Comparison of ENCODE assay signal across 8 cellular contexts in genomic region chr11:65558002-65558784, GRCh38. TPM values are rescaled to one million over a fixed set of nuclear protein-coding genes. Genes with fewer than 3 reads are reported as not detected.
DNase-seq lines count a peak whose midpoint lies in the region; ATAC-seq, FAIRE-seq and TF ChIP-seq lines count a peak whose summit lies in the region.

LTBP3 (minus strand) TSS chr11:65558359; CDS start chr11:65557959, 400 bp downstream.

- in situ Hi-C loops in astrocyte of the spinal cord (cut with HindIII; ENCODE audit: low sequenced_read_pairs), result no loop called here

- peak within 1 kb of the TSS; percentile 48 to 74 (median 62) for H3K4me3 ChIP-seq in Peyer's patch
- peak within 1 kb of the TSS; percentile 72 for H3K4me3 ChIP-seq in astrocyte of the spinal cord (ENCODE audit: low read depth, low read length)
- peak within 1 kb of the TSS; percentile 26 to 59 (median 51) for H3K4me3 ChIP-seq in pancreas

- H3K27ac ChIP-seq in C4-2B (peak within 1 kb of the TSS; percentile 68), Peyer's patch (peak within 1 kb of the TSS; percentile 87 to 90 (median 88)), pancreas (peak within 1 kb of the TSS; percentile 86 to 95 (median 94))

- intact Hi-C loops in left ventricle myocardium superior (cut with micrococcal nuclease) (no loop called here), pancreas (cut with DNase I) (no loop called here)

- DNase-seq in HCEC 1CT (peak; percentile 70), Peyer's patch (peak; percentile 58 to 78 (median 75)), astrocyte of the spinal cord (ENCODE audit: low read depth, low spot score) (peak; percentile 90), left ventricle myocardium superior (peak; percentile 92), pancreas (peak; percentile 82 to 94 (median 90))

- no peaks in the 10 kb centered on the region for H3K27me3 ChIP-seq in Peyer's patch
- no peaks in the 10 kb centered on the region for H3K27me3 ChIP-seq in pancreas

- ATAC-seq in left ventricle myocardium superior, result peak; percentile 86
- ATAC-seq in pancreas, result peak; percentile 83 to 90 (median 86)
- no peak for ATAC-seq in GM21737 (IDR thresholded peaks at IDR 0.05; ENCODE audit: unreplicated experiment)
- no peak for ATAC-seq in GM21528 (IDR thresholded peaks at IDR 0.05; ENCODE audit: low FRiP score, unreplicated experiment)

- H3K4me1 ChIP-seq in Peyer's patch (peaks cover 5 to 66% (median 12%) of the 10 kb centered on the region in 4 donors), pancreas (peaks cover 8 to 32% (median 12%) of the 10 kb centered on the region in 3 donors)

- TF ChIP-seq POLR2A in Peyer's patch (IDR thresholded peaks at IDR 0.05), result no peak

- TF ChIP-seq CTCF in C4-2B (conservative IDR thresholded peaks at IDR 0.05) (no peak), Peyer's patch (IDR thresholded peaks at IDR 0.05) (peak in 1 of 6 experiments; percentile 15), astrocyte of the spinal cord (IDR thresholded peaks at IDR 0.05; ENCODE audit: low read depth, low read length) (no peak), pancreas (IDR thresholded peaks at IDR 0.05) (no peak)

- H3K9me3 ChIP-seq in Peyer's patch (no peaks in the 10 kb centered on the region), pancreas (no peaks in the 10 kb centered on the region)

- 0 to 1% methylated on average over 38 to 77 of the region's 77 CpGs for WGBS in pancreas, 2 donors

- FAIRE-seq in pancreas (lab: Jason Lieb, UNC), result no peak

- H3K36me3 ChIP-seq in Peyer's patch, result no peaks in the 10 kb centered on the region
- no peaks in the 10 kb centered on the region for H3K36me3 ChIP-seq in pancreas

RNA-seq across cellular contexts. Expression of gene LTBP3, which starts in this region (rescaled TPM):
- total RNA-seq in Peyer's patch, result 100 to 1,000 TPM in 1 of 4 donors, 10 to 100 TPM in 3; 42.0 to 150 (median 88.3) TPM
- 77.5 TPM for total RNA-seq in left ventricle myocardium superior
- total RNA-seq in pancreas, result 100 to 1,000 TPM in 1 of 6 donors, 10 to 100 TPM in 5; 44.7 to 119 (median 63.4) TPM
- 100 to 1,000 TPM; 118 to 151 TPM for polyA plus RNA-seq in pancreas

Comparison
In these comparisons a context has a peak if more than half of its experiments do, and no peak if none do; other contexts are left out.
1. ATAC-seq: peak in left ventricle myocardium superior (single experiment) and pancreas (4 of 4); none in GM21737 (single experiment) and GM21528 (single experiment).
2. Peak in every context shown above with its lines, with median percentiles within 50 percentile points of each other: H3K27ac ChIP-seq, DNase-seq and H3K4me3 ChIP-seq.